16 cellular contexts compared by ENCODE assay signal in the genomic region with DNA sequence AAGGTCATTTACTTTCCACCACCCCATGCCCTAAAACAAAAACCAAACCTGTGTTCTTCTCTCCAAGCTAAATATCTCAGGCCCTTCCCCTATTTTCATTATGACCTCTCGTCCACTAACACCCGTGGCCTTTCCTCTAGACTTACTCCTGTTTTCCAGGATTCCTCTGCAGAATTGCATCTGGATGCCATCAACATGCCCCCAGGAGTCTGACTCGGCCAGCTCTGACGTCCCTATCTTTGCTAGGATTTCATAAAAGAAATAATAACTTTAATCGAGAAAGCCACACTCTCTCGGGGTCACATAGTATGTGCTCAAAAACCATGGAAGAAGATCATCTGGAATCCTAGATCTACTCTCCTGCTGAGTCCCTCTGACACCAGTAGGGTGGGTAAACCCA. TPM values are rescaled to one million over a fixed set of nuclear protein-coding genes. Genes with fewer than 3 reads are reported as not detected.
DNase-seq lines count a peak whose midpoint lies in the region; ATAC-seq and TF ChIP-seq lines count a peak whose summit lies in the region.
"Had no signal": no experiment of that assay in that cellular context is flagged by ENCODE, and none has a peak within 500 bp of the region (broad histone marks: within the 10 kb centered on the region; RNA-seq: fewer than 3 reads in every experiment).

No MANE protein-coding gene starts in this region.

- peaks cover 6% of the 10 kb centered on the region for H3K4me1 Mint-ChIP-seq in Caco-2 (ENCODE audit: low read depth, unreplicated experiment)
- H3K4me1 Mint-ChIP-seq in naive thymus-derived CD8-positive, alpha-beta T cell = peaks cover 8 to 17% (median 15%) of the 10 kb centered on the region in 4 donors

- H3K4me3 Mint-ChIP-seq in Caco-2 (ENCODE audit: unreplicated experiment) = no peak overlapping the region
- no peak overlapping the region for H3K4me3 Mint-ChIP-seq in naive thymus-derived CD8-positive, alpha-beta T cell
- H3K4me3 Mint-ChIP-seq: CD4-positive, alpha-beta memory T cell had no signal

- H3K27ac ChIP-seq in WERI-Rb-1 (peak overlapping the region; percentile 68), trophoblast cell (ENCODE audit: low read depth, low read length) (no peak overlapping the region)
- H3K27ac ChIP-seq: GM23248 had no signal

- H3K27me3 ChIP-seq in Caco-2 (replicated peaks; ENCODE audit: control insufficient read depth, insufficient read depth, low read length) (no peaks in the 10 kb centered on the region), WERI-Rb-1 (ENCODE audit: insufficient read depth, low read depth, severe bottlenecking) (no peaks in the 10 kb centered on the region), trophoblast cell (ENCODE audit: insufficient read depth, low read length) (no peaks in the 10 kb centered on the region)

- H4K12ac ChIP-seq in trophoblast cell (ENCODE audit: low read depth, low read length) = no peak overlapping the region

- H3K9ac ChIP-seq in trophoblast cell (ENCODE audit: low read length) = no peak overlapping the region
- H3K9ac ChIP-seq: GM23248 had no signal

- no peak overlapping the region for H3K23ac ChIP-seq in trophoblast cell (ENCODE audit: low read length)

- H3K4me1 ChIP-seq in Caco-2 (no peaks in the 10 kb centered on the region), trophoblast cell (ENCODE audit: control insufficient read depth in 1 of 2, insufficient read depth in 2 of 2, low read length in 2 of 2) (peaks cover 17 to 31% of the 10 kb centered on the region in 2 experiments)

- H3K9me3 Mint-ChIP-seq in Caco-2 (ENCODE audit: unreplicated experiment) = no peaks in the 10 kb centered on the region
- no peaks in the 10 kb centered on the region for H3K9me3 Mint-ChIP-seq in naive thymus-derived CD8-positive, alpha-beta T cell
- H3K9me3 Mint-ChIP-seq: CD4-positive, alpha-beta memory T cell had no signal

- no CpG with 5 or more reads among the region's 6 CpGs for WGBS in trophoblast cell (ENCODE audit: extremely low coverage, insufficient coverage, insufficient read length)

- peaks cover 31% of the 10 kb centered on the region for H3K36me3 Mint-ChIP-seq in Caco-2 (ENCODE audit: insufficient read depth, unreplicated experiment)
- H3K36me3 Mint-ChIP-seq in naive thymus-derived CD8-positive, alpha-beta T cell = peaks cover 0 to 9% (median 0%) of the 10 kb centered on the region in 3 donors

- POLR2A ChIA-PET in Caco-2 (lab: Charles Lee) = no interaction called here
- POLR2A ChIA-PET in naive thymus-derived CD8-positive, alpha-beta T cell (lab: Charles Lee) = no interaction called here

- no peak overlapping the region for H2BK5ac ChIP-seq in trophoblast cell (ENCODE audit: low read depth, low read length, poor library complexity)

- no peak overlapping the region for H2BK120ac ChIP-seq in trophoblast cell (ENCODE audit: insufficient read depth, low read length, poor library complexity)

- ATAC-seq in naive thymus-derived CD8-positive, alpha-beta T cell = no peak
- ATAC-seq in GM18870 (IDR thresholded peaks at IDR 0.05; ENCODE audit: unreplicated experiment) = no peak

- TF ChIP-seq CTCF in Caco-2 (IDR thresholded peaks at IDR 0.05; ENCODE audit: insufficient read depth in 1 of 2, low read depth in 1 of 2, low read length in 1 of 2, severe bottlenecking in 1 of 2, unreplicated experiment in 1 of 2) (no peak), WERI-Rb-1 (IDR thresholded peaks at IDR 0.05; ENCODE audit: low read depth, low read length) (no peak), fibroblast of villous mesenchyme (IDR thresholded peaks at IDR 0.05; ENCODE audit: insufficient read depth, low read depth, low read length) (no peak)

- H3K27me3 Mint-ChIP-seq in Caco-2 (ENCODE audit: insufficient read depth, unreplicated experiment) = no peaks in the 10 kb centered on the region
- H3K27me3 Mint-ChIP-seq in naive thymus-derived CD8-positive, alpha-beta T cell = peaks cover 0 to 3% (median 0%) of the 10 kb centered on the region in 5 donors
- H3K27me3 Mint-ChIP-seq: CD4-positive, alpha-beta memory T cell had no signal

- no peak overlapping the region for H2BK12ac ChIP-seq in trophoblast cell (ENCODE audit: low read length)

- H3K79me1 ChIP-seq in trophoblast cell (ENCODE audit: low read length) = no peaks in the 10 kb centered on the region

- H4K8ac ChIP-seq in trophoblast cell (ENCODE audit: low read depth, low read length) = no peak overlapping the region

- no peak overlapping the region for H3K18ac ChIP-seq in trophoblast cell (ENCODE audit: low read length)

- no TSS peak for BruUV-seq in Caco-2 (replicated peaks; lab: Mats Ljungman, UMichigan)

- H3K27ac Mint-ChIP-seq in Caco-2 (ENCODE audit: unreplicated experiment) = peak overlapping the region; percentile 13
- H3K27ac Mint-ChIP-seq in naive thymus-derived CD8-positive, alpha-beta T cell = peak overlapping the region in 3 of 10 donors; percentile 5 to 46 (median 10)

- CTCF ChIA-PET in Caco-2 (lab: Charles Lee) = no interaction called here

- H4K91ac ChIP-seq in trophoblast cell (ENCODE audit: low read depth, low read length) = peak overlapping the region; percentile 13

- no peak overlapping the region for H3K4ac ChIP-seq in trophoblast cell (ENCODE audit: low read depth, low read length)

- intact Hi-C loops in Caco-2 (cut with micrococcal nuclease; ENCODE audit: unreplicated experiment) = no loop called here

- DNase-seq in Caco-2 = no peak
- DNase-seq in WERI-Rb-1 = no peak
- peak; percentile 62 for DNase-seq in fibroblast of villous mesenchyme (ENCODE audit: low read depth)
- DNase-seq in trophoblast cell = peak; percentile 54 to 77
- no peak for DNase-seq in NCI-H1436 (lab: John Stamatoyannopoulos, UW)
- no peak for DNase-seq in naive thymus-derived CD8-positive, alpha-beta T cell
- DNase-seq in cortex of kidney (lab: John Stamatoyannopoulos, UW) = no peak
- DNase-seq: C1 segment of cervical spinal cord; CD4-positive, alpha-beta memory T cell; COR-L47; DMS153; DND-41; GM23248; H7; HCEC 1CT had no signal

- H3K36me3 ChIP-seq in Caco-2 (ENCODE audit: control insufficient read depth, insufficient read depth, low read length) = no peaks in the 10 kb centered on the region; the same call in 1 of the 2 replicates
- H3K36me3 ChIP-seq in WERI-Rb-1 = peaks cover 24% of the 10 kb centered on the region
- H3K36me3 ChIP-seq in trophoblast cell (ENCODE audit: control insufficient read depth in 1 of 2, insufficient read depth in 2 of 2, low read length in 2 of 2) = peaks cover 5 to 14% of the 10 kb centered on the region in 2 experiments

- H2AFZ ChIP-seq in trophoblast cell (ENCODE audit: insufficient read depth, low read length, poor library complexity) = no peak overlapping the region
- H2AFZ ChIP-seq: GM23248 had no signal

- no peak overlapping the region for H3K14ac ChIP-seq in trophoblast cell (ENCODE audit: low read length)

- no peaks in the 10 kb centered on the region for H3K9me3 ChIP-seq in Caco-2
- H3K9me3 ChIP-seq in WERI-Rb-1 (ENCODE audit: severe bottlenecking) = no peaks in the 10 kb centered on the region
- H3K9me3 ChIP-seq in trophoblast cell (ENCODE audit: insufficient read depth, low read depth, low read length) = peaks cover 2% of the 10 kb centered on the region

- H3K4me3 ChIP-seq in Caco-2 (ENCODE audit: low read depth, low read length) = no peak overlapping the region
- no peak overlapping the region for H3K4me3 ChIP-seq in WERI-Rb-1 (ENCODE audit: low read depth, low read length)
- H3K4me3 ChIP-seq in fibroblast of villous mesenchyme (ENCODE audit: low read depth, low read length) = no peak overlapping the region
- H3K4me3 ChIP-seq in trophoblast cell (ENCODE audit: low read depth, low read length) = no peak overlapping the region
- H3K4me3 ChIP-seq: GM23248 had no signal

- no peak overlapping the region for H2AK5ac ChIP-seq in trophoblast cell (ENCODE audit: low read length)

- no peaks in the 10 kb centered on the region for H3K79me2 ChIP-seq in trophoblast cell (ENCODE audit: control insufficient read depth, insufficient read depth, low read length, poor library complexity)

- H3K4me2 ChIP-seq in trophoblast cell (ENCODE audit: low read length) = no peak overlapping the region

RNA-seq across cellular contexts. Expression of a gene that starts 13.5 kb away (rescaled TPM):
- total RNA-seq in Caco-2 (2022) (38.8 and 44.2 TPM in 2 replicates), fibroblast of villous mesenchyme (7.7 and 22.5 TPM in 2 replicates)
- 44.3 and 47.9 TPM in 2 replicates for polyA plus RNA-seq in trophoblast cell (2013)
- 1 to 10 TPM; 8.7 to 9.3 TPM for total RNA-seq in naive thymus-derived CD8-positive, alpha-beta T cell
- polyA plus RNA-seq in naive thymus-derived CD8-positive, alpha-beta T cell = 10 to 100 TPM in 1 of 3 donors, 1 to 10 TPM in 2; 7.4 to 11.1 (median 9.5) TPM

RNA-seq across cellular contexts. Expression of a gene that starts 47.7 kb away (rescaled TPM):
- 8.6 and 9.8 TPM in 2 replicates for total RNA-seq in Caco-2 (2022)
- total RNA-seq in fibroblast of villous mesenchyme = 15.8 and 19.0 TPM in 2 replicates
- polyA plus RNA-seq in trophoblast cell (2013) = 14.3 and 14.6 TPM in 2 replicates
- 10 to 100 TPM; 10.6 to 13.4 TPM for total RNA-seq in naive thymus-derived CD8-positive, alpha-beta T cell
- 10 to 100 TPM; 30.1 to 35.2 (median 30.9) TPM for polyA plus RNA-seq in naive thymus-derived CD8-positive, alpha-beta T cell

RNA-seq across cellular contexts. Expression of a gene that starts 47.9 kb away (rescaled TPM):
- total RNA-seq in Caco-2 (2022) (55.8 and 57.6 TPM in 2 replicates), fibroblast of villous mesenchyme (15.8 and 18.6 TPM in 2 replicates)
- polyA plus RNA-seq in trophoblast cell (2013) = 5.5 and 6.0 TPM in 2 replicates
- total RNA-seq in naive thymus-derived CD8-positive, alpha-beta T cell = 10 to 100 TPM; 46.6 to 50.0 TPM
- polyA plus RNA-seq in naive thymus-derived CD8-positive, alpha-beta T cell = 10 to 100 TPM in 1 of 3 donors, 1 to 10 TPM in 2; 6.9 to 10.4 (median 8.0) TPM

Comparison
In these comparisons a context has a peak if more than half of its experiments do, and no peak if none do; other contexts are left out.
1. DNase-seq: peak in fibroblast of villous mesenchyme (single experiment) and trophoblast cell (2 of 2); none in Caco-2 (0 of 2), WERI-Rb-1 (single experiment), NCI-H1436 (single experiment), naive thymus-derived CD8-positive, alpha-beta T cell (0 of 10) and cortex of kidney (single experiment).